Comparison of ENCODE assay signal across 8 cellular contexts in the genomic region with DNA sequence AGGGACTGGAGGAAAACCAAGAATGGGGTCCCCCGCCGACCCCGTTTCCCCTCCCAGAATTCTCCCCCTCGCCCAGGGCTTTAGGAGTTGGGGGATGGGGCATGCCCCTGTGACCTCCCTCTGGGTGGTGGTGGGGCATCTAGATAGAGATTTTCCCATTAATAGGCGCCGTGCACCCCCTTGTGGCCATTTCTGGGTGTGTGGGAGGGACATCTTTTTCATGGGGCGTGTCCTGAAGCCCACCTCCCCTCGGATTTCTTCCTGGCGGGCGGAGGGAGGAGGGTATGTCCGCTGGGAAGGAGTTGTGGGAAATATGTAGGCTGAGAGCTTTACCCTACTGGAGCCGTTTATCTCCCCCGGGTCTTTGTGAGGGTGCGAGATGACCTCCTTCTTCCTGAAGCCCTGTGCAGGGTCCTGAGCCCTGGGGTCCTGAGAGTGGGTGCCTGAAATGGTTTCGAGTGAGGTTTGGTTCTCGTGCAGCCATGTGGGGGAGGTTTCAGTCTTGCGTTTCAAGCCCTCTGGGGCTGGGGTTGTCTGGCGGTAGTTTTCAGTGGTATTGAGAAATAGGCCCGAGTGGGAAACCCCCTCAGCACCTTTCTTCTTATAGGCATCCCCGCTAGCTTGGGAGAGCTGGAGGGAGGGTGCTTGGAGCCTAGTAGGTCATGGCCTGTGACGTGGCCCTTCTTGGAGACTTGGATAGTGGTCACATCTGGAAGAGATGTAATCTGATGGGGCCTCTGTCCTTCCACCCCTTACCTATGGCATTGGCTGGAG. TPM values are rescaled to one million over a fixed set of nuclear protein-coding genes. Genes with fewer than 3 reads are reported as not detected.
DNase-seq lines count a peak whose midpoint lies in the region; ATAC-seq and TF ChIP-seq lines count a peak whose summit lies in the region.

No MANE protein-coding gene starts in this region.

- dilution Hi-C loops in mammary epithelial cell (cut with HindIII; ENCODE audit: low sequenced_read_pairs), result loop anchor here (5.0 kb wide), 3 partner anchors 36 to 104 kb away; a partner anchor contains a TSS

- H3K27ac ChIP-seq in WERI-Rb-1 (peak overlapping the region; percentile 99), mammary epithelial cell (ENCODE audit: insufficient read depth, low read depth, low read length) (peak overlapping the region; percentile 92)

- H3K27me3 ChIP-seq in WERI-Rb-1 (ENCODE audit: insufficient read depth, low read depth, severe bottlenecking), result no peaks in the 10 kb centered on the region
- H3K27me3 ChIP-seq in mammary epithelial cell (ENCODE audit: insufficient read depth, low read length), result no peaks in the 10 kb centered on the region
- H3K27me3 ChIP-seq in kidney epithelial cell (ENCODE audit: control insufficient read depth, insufficient read depth, low read length), result no peaks in the 10 kb centered on the region

- WGBS in mammary epithelial cell (ENCODE audit: low coverage, missing lambda C conversion rate), result 4% methylated on average over 14 of the region's 21 CpGs

- H3K36me3 ChIP-seq in WERI-Rb-1, result peaks cover 38% of the 10 kb centered on the region
- peaks cover 15% of the 10 kb centered on the region for H3K36me3 ChIP-seq in mammary epithelial cell (ENCODE audit: insufficient read depth, low read length)
- H3K36me3 ChIP-seq in kidney epithelial cell (ENCODE audit: control insufficient read depth, insufficient read depth, low read length), result peaks cover 4% of the 10 kb centered on the region

- DNase-seq in NCI-H1436 (lab: John Stamatoyannopoulos, UW), result peak; percentile 68
- DNase-seq in NCI-H1436 treated with DMSO at 0.1 percent for 48 hours (lab: John Stamatoyannopoulos, UW), result no peak
- peak; percentile 2 for DNase-seq in NCI-H2029 treated with DMSO at 0.1 percent for 48 hours (lab: John Stamatoyannopoulos, UW)
- peak; percentile 90 for DNase-seq in WERI-Rb-1
- peak; percentile 77 for DNase-seq in mammary epithelial cell
- no peak for DNase-seq in kidney epithelial cell (ENCODE audit: low read depth)
- DNase-seq in stimulated activated CD4-positive, alpha-beta T cell treated with anti-CD3 and anti-CD28 coated beads, Interleukin-1b, Interleukin-23, amount 100 ng/mL, for 24 hours (ENCODE audit: low read depth in 4 of 4, low spot score in 1 of 4), result peak; percentile 62 to 74 (median 64)

- no peak for ATAC-seq in GM18861 (IDR thresholded peaks at IDR 0.05; ENCODE audit: unreplicated experiment)

- no peaks in the 10 kb centered on the region for H4K20me1 ChIP-seq in mammary epithelial cell (ENCODE audit: insufficient read depth, low read length)

- peaks cover 52% of the 10 kb centered on the region for H3K79me2 ChIP-seq in mammary epithelial cell (ENCODE audit: insufficient read depth, low read length)

- intact Hi-C loops in mammary epithelial cell (cut with micrococcal nuclease), result loop anchor here (2.0 to 10.0 kb wide), 5 partner anchors 87 to 307 kb away; a partner anchor contains a TSS

- H3K4me3 ChIP-seq in WERI-Rb-1 (ENCODE audit: low read depth, low read length) (peak overlapping the region; percentile 99), mammary epithelial cell (replicated peaks in 1 of 3; ENCODE audit: insufficient read depth in 1 of 3, low read depth in 2 of 3, low read length in 3 of 3) (peak overlapping the region; percentile 84 to 100 (median 91)), kidney epithelial cell (ENCODE audit: low read depth, low read length) (peak overlapping the region; percentile 81)

- H3K9ac ChIP-seq in mammary epithelial cell (ENCODE audit: insufficient read depth, low read length), result peak overlapping the region; percentile 97

- TF ChIP-seq CTCF in WERI-Rb-1 (IDR thresholded peaks at IDR 0.05; ENCODE audit: low read depth, low read length) (peak; percentile 59), mammary epithelial cell (conservative IDR thresholded peaks at IDR 0.05 in 1 of 2, IDR thresholded peaks at IDR 0.05 in 1 of 2; ENCODE audit: extremely low read depth in 1 of 2, insufficient read depth in 1 of 2, low read depth in 1 of 2, low read length in 2 of 2) (peak; percentile 57 to 64), kidney epithelial cell (IDR thresholded peaks at IDR 0.05; ENCODE audit: insufficient read depth, low read length, poor library complexity, severe bottlenecking) (peak; percentile 66)

- H2AFZ ChIP-seq in mammary epithelial cell (ENCODE audit: low read depth, low read length), result peak overlapping the region; percentile 56

- BruUV-seq in mammary epithelial cell (replicated peaks; lab: Mats Ljungman, UMichigan), result TSS peak; percentile 30

- CTCF ChIA-PET in mammary epithelial cell (lab: Charles Lee; ENCODE audit: low non-redundant PET), result interaction anchor here (0.6 kb wide), 1 partner anchor 36 kb away, joined by 5 read pairs; a partner anchor contains a TSS

- H3K4me1 ChIP-seq in mammary epithelial cell (ENCODE audit: insufficient read depth, low read length), result peaks cover 20% of the 10 kb centered on the region

- in situ Hi-C loops in mammary epithelial cell (cut with MboI; ENCODE audit: low sequenced_read_pairs in 2 of 2), result loop anchor here in 1 of 2 donors (5.0 kb wide), 1 partner anchor 181 kb away; a partner anchor contains a TSS

- peak overlapping the region; percentile 87 for H3K4me2 ChIP-seq in mammary epithelial cell (ENCODE audit: insufficient read depth, low read depth, low read length)

- H3K9me3 ChIP-seq in WERI-Rb-1 (ENCODE audit: severe bottlenecking) (no peaks in the 10 kb centered on the region), mammary epithelial cell (replicated peaks; ENCODE audit: insufficient read depth, low read length) (no peaks in the 10 kb centered on the region)

RNA-seq across cellular contexts. Expression of a gene that starts 1.0 kb away (rescaled TPM):
- 100 to 1,000 TPM; 173 to 194 TPM for total RNA-seq in mammary epithelial cell
- 383 TPM for polyA plus RNA-seq in mammary epithelial cell
- 226 TPM for polyA minus RNA-seq in mammary epithelial cell
- total RNA-seq in kidney epithelial cell, result 284 and 314 TPM in 2 replicates

RNA-seq across cellular contexts. Expression of a gene that starts 11.3 kb away (rescaled TPM):
- total RNA-seq in mammary epithelial cell (1 to 10 TPM in 1 of 2 donors, under 1 TPM in 1; 0.50 to 3.0 TPM), kidney epithelial cell (1.0 TPM in 2 replicates)
- polyA plus RNA-seq in mammary epithelial cell, result 1.2 TPM
- polyA minus RNA-seq in mammary epithelial cell, result 0.26 TPM

RNA-seq across cellular contexts. Expression of a gene that starts 12.4 kb away (rescaled TPM):
- total RNA-seq in mammary epithelial cell (10 to 100 TPM in 1 of 2 donors, 1 to 10 TPM in 1; 4.3 to 43.1 TPM), kidney epithelial cell (13.9 and 19.8 TPM in 2 replicates)
- 24.8 TPM for polyA plus RNA-seq in mammary epithelial cell
- polyA minus RNA-seq in mammary epithelial cell, result 10.5 TPM

RNA-seq across cellular contexts. Expression of a gene that starts 12.4 kb away (rescaled TPM):
- 10 to 100 TPM; 39.7 to 94.2 TPM for total RNA-seq in mammary epithelial cell
- polyA plus RNA-seq in mammary epithelial cell, result 67.8 TPM
- 36.3 TPM for polyA minus RNA-seq in mammary epithelial cell
- total RNA-seq in kidney epithelial cell, result 47.3 and 66.6 TPM in 2 replicates

RNA-seq across cellular contexts. Expression of a gene that starts 12.8 kb away (rescaled TPM):
- total RNA-seq in mammary epithelial cell (under 1 TPM; 0.78 to 0.83 TPM), kidney epithelial cell (2.7 and 3.4 TPM in 2 replicates)
- polyA plus RNA-seq in mammary epithelial cell, result 0.12 TPM
- not detected for polyA minus RNA-seq in mammary epithelial cell

Comparison
In these comparisons a context has a peak if more than half of its experiments do, and no peak if none do; other contexts are left out.
1. DNase-seq: peak in NCI-H1436 (single experiment), NCI-H2029 treated with DMSO at 0.1 percent for 48 hours (single experiment), WERI-Rb-1 (single experiment), mammary epithelial cell (single experiment) and stimulated activated CD4-positive, alpha-beta T cell treated with anti-CD3 and anti-CD28 coated beads, Interleukin-1b, Interleukin-23, amount 100 ng/mL, for 24 hours (4 of 4); none in NCI-H1436 treated with DMSO at 0.1 percent for 48 hours (single experiment) and kidney epithelial cell (single experiment).
2. Peak in every context shown above with its lines, with median percentiles within 50 percentile points of each other: H3K4me3 ChIP-seq and CTCF ChIP-seq.